In the genomic region with DNA sequence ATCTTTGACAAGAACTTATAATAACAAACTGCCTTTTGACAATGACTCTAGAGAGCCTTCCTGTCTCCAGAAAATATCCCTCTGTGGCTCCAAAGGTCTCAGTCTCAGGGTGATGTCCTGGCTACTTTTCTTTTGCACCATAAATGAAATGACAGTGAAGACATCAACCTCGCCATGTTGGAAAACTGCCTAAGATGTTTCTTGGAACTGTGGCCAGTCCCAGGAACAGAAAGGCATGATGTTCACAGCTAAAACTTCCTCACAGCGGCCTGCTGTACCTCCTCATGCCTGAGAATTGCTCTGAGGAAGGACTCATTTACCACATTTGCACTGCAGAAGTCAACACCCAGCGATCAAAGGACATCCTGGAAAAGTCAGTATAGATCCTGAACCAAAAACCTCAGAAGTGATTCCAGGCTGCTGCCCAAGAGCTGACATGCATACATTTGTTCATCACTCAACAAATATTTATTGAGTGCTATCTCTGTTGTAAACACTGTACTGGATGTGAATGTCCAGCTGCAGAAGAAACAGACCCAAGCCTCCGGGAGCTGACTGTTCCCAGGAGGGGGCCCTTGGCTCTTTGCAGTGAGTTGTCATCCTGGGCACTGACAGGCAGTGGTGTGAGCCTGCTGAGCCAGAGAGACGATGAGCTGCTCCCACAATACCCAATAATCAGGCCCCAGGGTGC, we compare ENCODE assay signal across 10 cellular contexts.
DNase-seq lines count a peak whose midpoint lies in the region; ATAC-seq, FAIRE-seq and TF ChIP-seq lines count a peak whose summit lies in the region.
"Had no signal": no experiment of that assay in that cellular context is flagged by ENCODE, and none has a peak within 500 bp of the region (broad histone marks: within the 10 kb centered on the region; RNA-seq: fewer than 3 reads in every experiment).

No MANE protein-coding gene starts in this region.

- TF ChIP-seq CTCF in Panc1 (IDR thresholded peaks at IDR 0.05): no peak
- no peak for TF ChIP-seq CTCF in heart right ventricle (IDR thresholded peaks at IDR 0.05)
- TF ChIP-seq CTCF in gastrocnemius medialis (IDR thresholded peaks at IDR 0.05 in 4 of 5, conservative IDR thresholded peaks at IDR 0.05 in 1 of 5): no peak
- TF ChIP-seq CTCF in D721Med (IDR thresholded peaks at IDR 0.05; ENCODE audit: insufficient read depth, missing control alignments): no peak

- CTCF ChIA-PET in Panc1 (lab: Charles Lee): interaction anchor here (0.8 kb wide), 1 partner anchor 65 kb away, joined by 8 read pairs; no protein-coding TSS in a partner anchor

- H3K27me3 ChIP-seq in Panc1 (ENCODE audit: control insufficient read depth, insufficient read depth, low read length) (no peaks in the 10 kb centered on the region), heart right ventricle (no peaks in the 10 kb centered on the region), gastrocnemius medialis (no peaks in the 10 kb centered on the region)

- H3K36me3 ChIP-seq in Panc1 (ENCODE audit: control insufficient read depth, insufficient read depth, low read length) (no peaks in the 10 kb centered on the region), heart right ventricle (no peaks in the 10 kb centered on the region), gastrocnemius medialis (no peaks in the 10 kb centered on the region)

- no TSS peak for BruUV-seq in Panc1 (replicated peaks; lab: Mats Ljungman, UMichigan)

- H3K4me3 ChIP-seq in Panc1 (ENCODE audit: low read depth in 2 of 2, low read length in 2 of 2) (no peak overlapping the region), heart right ventricle (no peak overlapping the region), gastrocnemius medialis (no peak overlapping the region)

- WGBS in heart right ventricle, 2 donors: 32 to 42% methylated on average over 5 of the region's 5 CpGs

- no peaks in the 10 kb centered on the region for H3K4me1 ChIP-seq in Panc1 (ENCODE audit: control insufficient read depth, insufficient read depth, low read length)
- peaks cover 6 to 54% (median 38%) of the 10 kb centered on the region in 9 donors for H3K4me1 ChIP-seq in heart right ventricle
- H3K4me1 ChIP-seq in gastrocnemius medialis: peaks cover 21 to 24% of the 10 kb centered on the region in 2 donors

- in situ Hi-C loops in Panc1 (cut with HindIII; ENCODE audit: low pct_unique_long_range_greater_than_20kb, low sequenced_read_pairs) (no loop called here), gastrocnemius medialis (cut with MboI; ENCODE audit: low sequenced_read_pairs in 4 of 4) (loop anchor here in 3 of 4 donors (5.0 to 10.0 kb wide), 2 partner anchors 106 to 108 kb away; no protein-coding TSS in a partner anchor)

- H3K9me3 ChIP-seq in Panc1 (ENCODE audit: control insufficient read depth, insufficient read depth, low read depth, low read length): no peaks in the 10 kb centered on the region
- H3K9me3 ChIP-seq in heart right ventricle: no peaks in the 10 kb centered on the region
- H3K9me3 ChIP-seq in gastrocnemius medialis: no peaks in the 10 kb centered on the region

- H3K27ac ChIP-seq in Panc1 (ENCODE audit: low read length): no peak overlapping the region
- peak overlapping the region in 7 of 10 donors; percentile 0 to 60 (median 39) for H3K27ac ChIP-seq in heart right ventricle
- H3K27ac ChIP-seq in gastrocnemius medialis: peak overlapping the region in 3 of 4 donors; percentile 18 to 46 (median 30)

- DNase-seq in HuH-7 (ENCODE audit: low spot score) (peak; percentile 62), Panc1 (ENCODE audit: low read depth, low spot score) (peak; percentile 48), heart right ventricle (no peak), gastrocnemius medialis (no peak), D721Med (ENCODE audit: insufficient read length, low spot score) (no peak), hepatic stellate cell (ENCODE audit: low spot score) (no peak)
- no peak for DNase-seq in effector CD8-positive, alpha-beta T cell (lab: John Stamatoyannopoulos, UW)
- DNase-seq: activated naive CD4-positive, alpha-beta T cell treated with anti-CD3 and anti-CD28 coated beads for 36 hours had no signal

- intact Hi-C loops in Panc1 (cut with micrococcal nuclease; ENCODE audit: unreplicated experiment): loop anchor here (2.0 kb wide), 1 partner anchor 106 kb away; no protein-coding TSS in a partner anchor
- intact Hi-C loops in heart right ventricle (cut with DNase I): loop anchor here in 9 of 10 donors (2.0 to 10.0 kb wide), 7 partner anchors 64 to 108 kb away; partner anchors contain the start of gene ACSL3 (in 6 of the 9)
- intact Hi-C loops in gastrocnemius medialis (cut with DNase I; ENCODE audit: low total_unique reads): loop anchor here (1.0 to 5.0 kb wide), 3 partner anchors 66 to 106 kb away; no protein-coding TSS in a partner anchor

- ATAC-seq in Panc1 (peak; percentile 60), heart right ventricle (peak in 3 of 8 donors; percentile 28 to 34 (median 32)), gastrocnemius medialis (peak in 1 of 2 donors; percentile 21), HG03469 (IDR thresholded peaks at IDR 0.05; ENCODE audit: unreplicated experiment) (no peak)

- no peak for FAIRE-seq in D721Med (lab: Jason Lieb, UNC)
- FAIRE-seq: TTC549 had no signal

- TF ChIP-seq POLR2A in gastrocnemius medialis (IDR thresholded peaks at IDR 0.05): no peak

- POLR2A ChIA-PET in Panc1 (lab: Charles Lee): no interaction called here

Comparison
In these comparisons a context has a peak if more than half of its experiments do, and no peak if none do; other contexts are left out.
1. DNase-seq: peak in HuH-7 (single experiment) and Panc1 (single experiment); none in heart right ventricle (0 of 2), gastrocnemius medialis (0 of 2), D721Med (single experiment), hepatic stellate cell (single experiment) and effector CD8-positive, alpha-beta T cell (single experiment).